23 cellular contexts compared by ENCODE assay signal in genomic region chr10:67033878-67034277, GRCh38.
"Had no signal": no experiment of that assay in that cellular context is flagged by ENCODE, and none has a peak within 500 bp of the region (broad histone marks: within the 10 kb centered on the region; RNA-seq: fewer than 3 reads in every experiment).

No MANE protein-coding gene starts in this region.

- FAIRE-seq: HTR-8/SVneo, K562, RCC 7860 had no signal

- H3K4me3 ChIP-seq: K562 had no signal

- H3K27ac ChIP-seq: HL-60, KMS-11, RWPE1 had no signal

- H3K9me3 ChIP-seq: SK-N-SH had no signal

- H3K9ac ChIP-seq: KMS-11, SK-N-SH had no signal

- DNase-seq: Kasumi-1, MV-4-11, NCI-H1048, NCI-H1105, NCI-H1436 treated with DMSO at 0.1 percent for 48 hours, NCI-H1694, NCI-H187 treated with DMSO at 0.1 percent for 48 hours, NCI-H2029 treated with DMSO at 0.1 percent for 48 hours, NCI-H2171, NCI-H345, NCI-H446 treated with DMSO at 0.1 percent for 48 hours, NCI-H510A treated with DMSO at 0.1 percent for 48 hours, NCI-H526, NCI-H774, SHP77, SK-N-SH, SW 1271 had no signal
